23 cellular contexts compared by ENCODE assay signal in the genomic region with DNA sequence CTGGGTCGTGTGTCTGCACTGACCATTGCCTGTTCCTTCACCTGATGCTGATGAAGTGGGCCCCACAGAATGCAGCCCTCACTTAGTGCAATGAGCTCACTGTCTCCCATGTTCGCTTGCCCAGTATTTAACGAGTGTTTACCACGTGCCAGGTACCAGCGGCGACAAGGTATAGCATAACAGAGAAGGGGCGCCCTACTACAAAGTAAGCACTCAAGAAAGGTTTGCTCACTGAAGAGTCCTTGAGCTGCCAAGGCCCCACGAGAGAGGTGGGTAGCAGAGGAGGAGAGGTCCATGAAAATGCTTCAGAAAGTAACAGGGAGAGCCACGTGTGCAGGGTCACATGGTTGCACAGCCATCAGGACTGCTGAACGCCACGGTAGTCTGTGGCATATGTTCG.
"Had no signal": no experiment of that assay in that cellular context is flagged by ENCODE, and none has a peak within 500 bp of the region (broad histone marks: within the 10 kb centered on the region; RNA-seq: fewer than 3 reads in every experiment).

No MANE protein-coding gene starts in this region.

- H3K27me3 Mint-ChIP-seq: activated B cell treated with CpG ODN at 0.5 μM for 24 hours; activated CD4-positive, alpha-beta memory T cell treated with anti-CD3 and anti-CD28 coated beads for 36 hours; central memory CD8-positive, alpha-beta T cell had no signal

- DNase-seq: activated B cell treated with CpG ODN at 0.5 μM for 24 hours; activated CD4-positive, alpha-beta memory T cell treated with anti-CD3 and anti-CD28 coated beads for 36 hours; activated CD4-positive, alpha-beta T cell treated with anti-CD3 and anti-CD28 coated beads for 4 hours; activated naive CD4-positive, alpha-beta T cell; activated T-cell treated with anti-CD3 and anti-CD28 coated beads, Interleukin-2, amount 50 U/mL, for 48 hours; effector CD8-positive, alpha-beta T cell; esophagus squamous epithelium; foreskin melanocyte; kidney glomerular epithelial cell; mammary epithelial cell; ovary; right lobe of liver; stimulated activated CD4-positive, alpha-beta T cell treated with anti-CD3 and anti-CD28 coated beads, Interleukin-2, amount 100 ng/mL, for 48 hours; stimulated activated naive CD4-positive, alpha-beta T cell treated with Interleukin-2 at 50 U/mL for 16 hours had no signal

- H3K4me1 ChIP-seq: breast epithelium, right lobe of liver had no signal

- H3K4me3 Mint-ChIP-seq: activated B cell treated with CpG ODN at 0.5 μM for 24 hours; activated CD4-positive, alpha-beta memory T cell treated with anti-CD3 and anti-CD28 coated beads for 36 hours; central memory CD8-positive, alpha-beta T cell; nephron had no signal

- H3K4me3 ChIP-seq: breast epithelium, esophagus squamous epithelium, ovary, right lobe of liver, thoracic aorta had no signal

- H3K9me3 Mint-ChIP-seq: activated B cell treated with CpG ODN at 0.5 μM for 24 hours; activated CD4-positive, alpha-beta memory T cell treated with anti-CD3 and anti-CD28 coated beads for 36 hours; central memory CD8-positive, alpha-beta T cell; nephron had no signal

- H3K36me3 ChIP-seq: breast epithelium, ovary, right lobe of liver, thoracic aorta had no signal

- H3K27me3 ChIP-seq: breast epithelium, esophagus squamous epithelium, ovary, right lobe of liver had no signal

- H3K27ac Mint-ChIP-seq: activated B cell treated with CpG ODN at 0.5 μM for 24 hours; activated CD4-positive, alpha-beta memory T cell treated with anti-CD3 and anti-CD28 coated beads for 36 hours; nephron; progenitor cell of endocrine pancreas had no signal

- ATAC-seq: activated naive CD4-positive, alpha-beta T cell treated with anti-CD3 and anti-CD28 coated beads, Interleukin-2, amount 50 U/mL, for 72 hours; left lobe of liver; right lobe of liver had no signal

- H3K9me3 ChIP-seq: breast epithelium, esophagus squamous epithelium, neutrophil, ovary, right lobe of liver, thoracic aorta had no signal

- H3K27ac ChIP-seq: breast epithelium, epithelial cell of prostate, esophagus squamous epithelium, neutrophil, ovary, right lobe of liver, thoracic aorta had no signal

- H3K36me3 Mint-ChIP-seq: activated CD4-positive, alpha-beta memory T cell treated with anti-CD3 and anti-CD28 coated beads for 36 hours had no signal
